Comparison of ENCODE assay signal across 9 cellular contexts in the genomic region with DNA sequence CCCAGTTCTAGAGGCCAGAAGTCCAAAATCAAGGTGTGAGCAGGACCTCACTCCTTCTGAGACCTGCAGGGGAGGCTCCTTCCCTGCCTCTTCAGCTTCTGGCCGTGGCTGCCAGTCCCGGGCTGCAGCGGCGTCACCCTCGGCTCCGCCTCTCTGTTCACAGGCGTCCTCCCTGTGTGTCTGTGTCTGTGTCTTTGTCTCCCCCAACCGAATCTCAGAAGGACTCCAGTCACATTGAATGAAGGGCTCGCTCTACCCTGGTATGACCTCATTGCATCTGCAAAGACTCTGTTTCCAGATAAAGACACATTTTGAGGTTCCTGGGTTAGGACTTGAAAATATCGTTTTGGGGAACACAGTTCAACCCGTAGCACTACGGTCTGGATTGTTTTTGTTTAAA. TPM values are rescaled to one million over a fixed set of nuclear protein-coding genes. Genes with fewer than 3 reads are reported as not detected.
A peak's percentile ranks its signal among the peaks of the same experiment; 100 is the strongest.
DNase-seq lines count a peak whose midpoint lies in the region; ATAC-seq and TF ChIP-seq lines count a peak whose summit lies in the region.
"Had no signal": no experiment of that assay in that cellular context is flagged by ENCODE, and none has a peak within 500 bp of the region (broad histone marks: within the 10 kb centered on the region; RNA-seq: fewer than 3 reads in every experiment).

No MANE protein-coding gene starts in this region.

- H3K4me3 Mint-ChIP-seq in activated T-helper 1 cell treated with anti-CD3 and anti-CD28 coated beads, Interleukin-12 subunit alpha, Interleukin-12 subunit beta, Interleukin-2, Interleukin-4 antibody, amounts not matched to agents 30 ng/mL and 10 ng/mL and 1 ng/mL, durations not matched to agents 14 hours and 24 hours and 36 hours: no peak overlapping the region

- ATAC-seq in HG03103 (IDR thresholded peaks at IDR 0.05; ENCODE audit: low read depth, unreplicated experiment) (peak; percentile 91), sciatic nerve (peak; percentile 96), GM21390 (IDR thresholded peaks at IDR 0.05; ENCODE audit: unreplicated experiment) (no peak)

- no peaks in the 10 kb centered on the region for H4K20me1 ChIP-seq in OCI-LY1 (ENCODE audit: insufficient read depth, low read length)

- no peak overlapping the region for H3K9ac ChIP-seq in OCI-LY1 (ENCODE audit: low read length)

- TF ChIP-seq CTCF in OCI-LY1 (IDR thresholded peaks at IDR 0.05; ENCODE audit: low read length) (0 out of 2 replicates have a peak, but pooled peaks have one; percentile 17), left ventricle myocardium inferior (IDR thresholded peaks at IDR 0.05; ENCODE audit: borderline replicate concordance) (peak; percentile 40)

- H3K9me3 Mint-ChIP-seq in activated T-helper 1 cell treated with anti-CD3 and anti-CD28 coated beads, Interleukin-12 subunit alpha, Interleukin-12 subunit beta, Interleukin-2, Interleukin-4 antibody, amounts not matched to agents 30 ng/mL and 10 ng/mL and 1 ng/mL, durations not matched to agents 14 hours and 24 hours and 36 hours: no peaks in the 10 kb centered on the region

- no peak overlapping the region for H3K4me3 ChIP-seq in OCI-LY1 (ENCODE audit: low read depth, low read length, poor library complexity, severe bottlenecking)
- H3K4me3 ChIP-seq in left ventricle myocardium inferior: no peak overlapping the region

- H3K79me2 ChIP-seq in OCI-LY1 (ENCODE audit: insufficient read depth, low read length): no peaks in the 10 kb centered on the region

- intact Hi-C loops in activated T-helper 1 cell treated with anti-CD3 and anti-CD28 coated beads, Interleukin-12 subunit alpha, Interleukin-12 subunit beta, Interleukin-2, Interleukin-4 antibody, amounts not matched to agents 30 ng/mL and 10 ng/mL and 1 ng/mL, durations not matched to agents 14 hours and 24 hours and 36 hours (cut with micrococcal nuclease): no loop called here
- intact Hi-C loops in left ventricle myocardium inferior (cut with micrococcal nuclease): no loop called here
- intact Hi-C loops in sciatic nerve (cut with DNase I): no loop called here

- DNase-seq in DMS153 (lab: John Stamatoyannopoulos, UW): peak; percentile 77
- peak; percentile 4 for DNase-seq in activated T-helper 1 cell treated with anti-CD3 and anti-CD28 coated beads, Interleukin-12 subunit alpha, Interleukin-12 subunit beta, Interleukin-2, Interleukin-4 antibody, amounts not matched to agents 30 ng/mL and 10 ng/mL and 1 ng/mL, durations not matched to agents 14 hours and 24 hours and 36 hours (ENCODE audit: low spot score)
- peak; percentile 50 for DNase-seq in left ventricle myocardium inferior
- peak; percentile 67 for DNase-seq in sciatic nerve (ENCODE audit: low spot score)
- DNase-seq in NCI-H1048 (lab: John Stamatoyannopoulos, UW): no peak

- no peaks in the 10 kb centered on the region for H3K4me1 Mint-ChIP-seq in activated T-helper 1 cell treated with anti-CD3 and anti-CD28 coated beads, Interleukin-12 subunit alpha, Interleukin-12 subunit beta, Interleukin-2, Interleukin-4 antibody, amounts not matched to agents 30 ng/mL and 10 ng/mL and 1 ng/mL, durations not matched to agents 14 hours and 24 hours and 36 hours (ENCODE audit: low read depth)

- H3K27ac Mint-ChIP-seq in activated T-helper 1 cell treated with anti-CD3 and anti-CD28 coated beads, Interleukin-12 subunit alpha, Interleukin-12 subunit beta, Interleukin-2, Interleukin-4 antibody, amounts not matched to agents 30 ng/mL and 10 ng/mL and 1 ng/mL, durations not matched to agents 14 hours and 24 hours and 36 hours: no peak overlapping the region

- H2AFZ ChIP-seq in OCI-LY1 (ENCODE audit: low read length): no peak overlapping the region

- no peaks in the 10 kb centered on the region for H3K4me1 ChIP-seq in OCI-LY1 (ENCODE audit: insufficient read depth, low read length, severe bottlenecking)
- H3K4me1 ChIP-seq in left ventricle myocardium inferior: peaks cover 14% of the 10 kb centered on the region

- no peak overlapping the region for H3K4me2 ChIP-seq in OCI-LY1 (ENCODE audit: low read length)

- H3K36me3 ChIP-seq in OCI-LY1 (ENCODE audit: insufficient read depth, low read length) (no peaks in the 10 kb centered on the region), left ventricle myocardium inferior (no peaks in the 10 kb centered on the region)

- H3K27ac ChIP-seq in OCI-LY1 (ENCODE audit: low read depth, low read length, poor library complexity, severe bottlenecking): no peak overlapping the region
- H3K27ac ChIP-seq in left ventricle myocardium inferior (replicated peaks): no peak overlapping the region

- peaks cover 10% of the 10 kb centered on the region; the same call in 1 of the 2 replicates for H3K27me3 ChIP-seq in OCI-LY1 (ENCODE audit: insufficient read depth, low read length)
- peaks cover 20% of the 10 kb centered on the region for H3K27me3 ChIP-seq in left ventricle myocardium inferior (ENCODE audit: low read depth)

- H3F3A ChIP-seq in OCI-LY1 (ENCODE audit: insufficient read depth, low read length): no peaks in the 10 kb centered on the region

- H3K27me3 Mint-ChIP-seq in activated T-helper 1 cell treated with anti-CD3 and anti-CD28 coated beads, Interleukin-12 subunit alpha, Interleukin-12 subunit beta, Interleukin-2, Interleukin-4 antibody, amounts not matched to agents 30 ng/mL and 10 ng/mL and 1 ng/mL, durations not matched to agents 14 hours and 24 hours and 36 hours (ENCODE audit: insufficient read depth): peaks cover 27% of the 10 kb centered on the region

- H3K36me3 Mint-ChIP-seq in activated T-helper 1 cell treated with anti-CD3 and anti-CD28 coated beads, Interleukin-12 subunit alpha, Interleukin-12 subunit beta, Interleukin-2, Interleukin-4 antibody, amounts not matched to agents 30 ng/mL and 10 ng/mL and 1 ng/mL, durations not matched to agents 14 hours and 24 hours and 36 hours (ENCODE audit: low read depth): no peaks in the 10 kb centered on the region

- no peaks in the 10 kb centered on the region for H3K9me3 ChIP-seq in OCI-LY1 (ENCODE audit: low read length)
- H3K9me3 ChIP-seq in left ventricle myocardium inferior (replicated peaks): no peaks in the 10 kb centered on the region

- H3K9me2 ChIP-seq in OCI-LY1 (ENCODE audit: low read depth, low read length): no peaks in the 10 kb centered on the region

RNA-seq across cellular contexts. Expression of a gene that starts 33.1 kb away (rescaled TPM):
- 20.5 and 21.2 TPM in 2 replicates for total RNA-seq in activated T-helper 1 cell treated with anti-CD3 and anti-CD28 coated beads, Interleukin-12 subunit alpha, Interleukin-12 subunit beta, Interleukin-2, Interleukin-4 antibody, amounts not matched to agents 30 ng/mL and 10 ng/mL and 1 ng/mL, durations not matched to agents 14 hours and 24 hours and 36 hours
- total RNA-seq in left ventricle myocardium inferior (18.6 TPM), sciatic nerve (37.4 TPM)

RNA-seq across cellular contexts. Expression of a gene that starts 36.1 kb away (rescaled TPM):
- not detected in 2 replicates for total RNA-seq in activated T-helper 1 cell treated with anti-CD3 and anti-CD28 coated beads, Interleukin-12 subunit alpha, Interleukin-12 subunit beta, Interleukin-2, Interleukin-4 antibody, amounts not matched to agents 30 ng/mL and 10 ng/mL and 1 ng/mL, durations not matched to agents 14 hours and 24 hours and 36 hours
- total RNA-seq in left ventricle myocardium inferior (not detected), sciatic nerve (not detected)
- total RNA-seq: mononuclear cell had no signal
